15 cellular contexts compared by ENCODE assay signal in genomic region chr7:35792472-35793224, GRCh38. TPM values are rescaled to one million over a fixed set of nuclear protein-coding genes. Genes with fewer than 3 reads are reported as not detected.
DNase-seq lines count a peak whose midpoint lies in the region; ATAC-seq and TF ChIP-seq lines count a peak whose summit lies in the region.
"Had no signal": no experiment of that assay in that cellular context is flagged by ENCODE, and none has a peak within 500 bp of the region (broad histone marks: within the 10 kb centered on the region; RNA-seq: fewer than 3 reads in every experiment).

No MANE protein-coding gene starts in this region.

- H3K4me1 Mint-ChIP-seq in stimulated activated naive B cell treated with anti-CD40 and anti-IgM and Interleukin-4, amounts not matched to agents 10 μg/mL and 1 μg/mL and 100 μg/mL, for 72 hours, result peaks cover 12 to 16% of the 10 kb centered on the region in 2 donors

- intact Hi-C loops in tibial artery (cut with DNase I; ENCODE audit: low total_unique reads), result no loop called here

- no peaks in the 10 kb centered on the region for H3K27me3 Mint-ChIP-seq in stimulated activated naive B cell treated with anti-CD40 and anti-IgM and Interleukin-4, amounts not matched to agents 10 μg/mL and 1 μg/mL and 100 μg/mL, for 72 hours
- H3K27me3 Mint-ChIP-seq: stimulated activated naive CD8-positive, alpha-beta T cell treated with anti-CD3 and anti-CD28 coated beads, Interleukin-15, Interleukin-2, amounts not matched to agents 100 ng/mL and 50 ng/mL, for 24 hours had no signal

- peaks cover 0 to 26% (median 13%) of the 10 kb centered on the region in 4 donors for H3K4me1 ChIP-seq in tibial artery
- H3K4me1 ChIP-seq: neural progenitor cell had no signal

- H3K9me3 ChIP-seq in tibial artery, result no peaks in the 10 kb centered on the region

- H3K27ac Mint-ChIP-seq in stimulated activated naive B cell treated with anti-CD40 and anti-IgM and Interleukin-4, amounts not matched to agents 10 μg/mL and 1 μg/mL and 100 μg/mL, for 72 hours, result no peak overlapping the region
- H3K27ac Mint-ChIP-seq: neural progenitor cell; stimulated activated naive CD8-positive, alpha-beta T cell treated with anti-CD3 and anti-CD28 coated beads, Interleukin-15, Interleukin-2, amounts not matched to agents 100 ng/mL and 50 ng/mL, for 24 hours had no signal

- no peak for TF ChIP-seq CTCF in tibial artery (IDR thresholded peaks at IDR 0.05)

- H3K36me3 Mint-ChIP-seq in stimulated activated naive B cell treated with anti-CD40 and anti-IgM and Interleukin-4, amounts not matched to agents 10 μg/mL and 1 μg/mL and 100 μg/mL, for 72 hours, result peaks cover 8 to 17% of the 10 kb centered on the region in 2 donors

- H3K27me3 ChIP-seq in layer of hippocampus (ENCODE audit: control insufficient read depth, insufficient read depth, low read length) (no peaks in the 10 kb centered on the region), tibial artery (no peaks in the 10 kb centered on the region)
- H3K27me3 ChIP-seq: neural progenitor cell had no signal

- H3K4me3 ChIP-seq in tibial artery, result no peak overlapping the region
- H3K4me3 ChIP-seq: neural progenitor cell had no signal

- H3K4me3 Mint-ChIP-seq in stimulated activated naive B cell treated with anti-CD40 and anti-IgM and Interleukin-4, amounts not matched to agents 10 μg/mL and 1 μg/mL and 100 μg/mL, for 72 hours, result no peak overlapping the region
- H3K4me3 Mint-ChIP-seq: neural progenitor cell; stimulated activated naive CD8-positive, alpha-beta T cell treated with anti-CD3 and anti-CD28 coated beads, Interleukin-15, Interleukin-2, amounts not matched to agents 100 ng/mL and 50 ng/mL, for 24 hours had no signal

- DNase-seq in NCI-H1105 treated with DMSO at 0.1 percent for 48 hours (lab: John Stamatoyannopoulos, UW) (peak; percentile 13), NCI-H1105 (lab: John Stamatoyannopoulos, UW) (no peak), dermis blood vessel endothelial cell (peak; percentile 82), tibial artery (no peak), retina (no peak)
- no peak for DNase-seq in stimulated activated naive B cell treated with anti-CD40 and anti-IgM and Interleukin-4, amounts not matched to agents 10 μg/mL and 1 μg/mL and 100 μg/mL, for 72 hours
- DNase-seq: 8988T; activated CD8-positive, alpha-beta memory T cell treated with anti-CD3 and anti-CD28 coated beads, Interleukin-2, amount 50 U/mL, for 48 hours; stimulated activated CD4-positive, alpha-beta T cell treated with anti-CD3 and anti-CD28 coated beads, Interleukin-1b, Interleukin-23, amount 100 ng/mL, for 48 hours had no signal

- H3K27ac ChIP-seq in layer of hippocampus (ENCODE audit: low read depth, low read length) (peak overlapping the region; percentile 69), tibial artery (peak overlapping the region; percentile 49 to 71)
- H3K27ac ChIP-seq: neural progenitor cell had no signal

- H3K36me3 ChIP-seq in tibial artery, result no peaks in the 10 kb centered on the region
- H3K36me3 ChIP-seq: neural progenitor cell had no signal

- peaks cover 6 to 8% of the 10 kb centered on the region in 2 donors for H3K9me3 Mint-ChIP-seq in stimulated activated naive B cell treated with anti-CD40 and anti-IgM and Interleukin-4, amounts not matched to agents 10 μg/mL and 1 μg/mL and 100 μg/mL, for 72 hours

- ATAC-seq in HG02623 (IDR thresholded peaks at IDR 0.05; ENCODE audit: unreplicated experiment), result no peak
- ATAC-seq in stimulated activated naive B cell treated with anti-CD40 and anti-IgM and Interleukin-4, amounts not matched to agents 10 μg/mL and 1 μg/mL and 100 μg/mL, for 72 hours (replicated peaks), result no peak
- ATAC-seq: esophagus mucosa, Panc1 had no signal

RNA-seq across cellular contexts. Expression of gene SEPTIN7, which starts 8.2 kb away (rescaled TPM):
- 193 and 369 TPM in 2 replicates for total RNA-seq in dermis blood vessel endothelial cell

Comparison
In these comparisons a context has a peak if more than half of its experiments do, and no peak if none do; other contexts are left out.
1. DNase-seq: peak in NCI-H1105 treated with DMSO at 0.1 percent for 48 hours (single experiment) and dermis blood vessel endothelial cell (single experiment); none in NCI-H1105 (single experiment), tibial artery (0 of 2), stimulated activated naive B cell treated with anti-CD40 and anti-IgM and Interleukin-4, amounts not matched to agents 10 μg/mL and 1 μg/mL and 100 μg/mL, for 72 hours (single experiment) and retina (single experiment).